ENCODE assay signal across 22 cellular contexts in the genomic region with DNA sequence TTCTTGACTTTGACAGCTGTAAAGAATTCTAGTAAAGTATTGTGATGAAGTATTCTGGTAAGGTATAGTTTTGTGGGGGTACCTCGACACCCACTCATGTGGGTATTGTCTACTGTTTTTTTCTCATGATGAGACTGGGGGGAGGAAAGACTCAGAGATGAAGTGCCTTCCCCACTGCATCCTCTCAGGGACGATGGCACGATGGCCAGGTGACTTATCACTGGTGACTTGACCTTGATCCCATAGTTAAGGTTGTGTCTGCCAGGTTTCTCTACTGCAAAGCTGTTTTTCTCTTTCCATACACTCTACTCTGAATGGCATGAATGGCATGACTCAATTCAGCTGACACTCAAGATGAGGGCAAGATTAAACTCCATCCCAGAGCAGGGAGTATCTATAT. TPM values are rescaled to one million over a fixed set of nuclear protein-coding genes. Genes with fewer than 3 reads are reported as not detected.
DNase-seq lines count a peak whose midpoint lies in the region; ATAC-seq, FAIRE-seq and TF ChIP-seq lines count a peak whose summit lies in the region.
"Had no signal": no experiment of that assay in that cellular context is flagged by ENCODE, and none has a peak within 500 bp of the region (broad histone marks: within the 10 kb centered on the region; RNA-seq: fewer than 3 reads in every experiment).

No MANE protein-coding gene starts in this region.

- FAIRE-seq in astrocyte (lab: Jason Lieb, UNC): no peak
- FAIRE-seq: G401.6, GM12892 had no signal

- H3K9me3 ChIP-seq in Caco-2 (no peaks in the 10 kb centered on the region), astrocyte (ENCODE audit: insufficient read depth, low read depth, low read length) (no peaks in the 10 kb centered on the region), osteoblast (ENCODE audit: low read depth, low read length) (no peaks in the 10 kb centered on the region)

- ATAC-seq in GM23338: no peak
- ATAC-seq in HG02938 (IDR thresholded peaks at IDR 0.05; ENCODE audit: unreplicated experiment): no peak
- ATAC-seq: Panc1, SK-N-SH treated with all-trans-retinoic acid at 6 μM for 48 hours had no signal

- POLR2A ChIA-PET in Caco-2 (lab: Charles Lee): no interaction called here

- H3K4me1 ChIP-seq in Caco-2: peaks cover 8% of the 10 kb centered on the region; the same call in 1 of the 2 replicates
- no peaks in the 10 kb centered on the region for H3K4me1 ChIP-seq in GM23338 (ENCODE audit: insufficient read depth)
- no peaks in the 10 kb centered on the region for H3K4me1 ChIP-seq in astrocyte (ENCODE audit: insufficient read depth, low read length)
- H3K4me1 ChIP-seq in osteoblast (ENCODE audit: insufficient read depth, low read length): peaks cover 12% of the 10 kb centered on the region

- no peak overlapping the region for H3K27ac ChIP-seq in GM23338 (ENCODE audit: low read depth)
- no peak overlapping the region for H3K27ac ChIP-seq in astrocyte (ENCODE audit: low read depth, low read length)
- H3K27ac ChIP-seq in osteoblast (ENCODE audit: low read depth, low read length): no peak overlapping the region
- H3K27ac ChIP-seq: GM23248 had no signal

- H3K4me3 ChIP-seq in Caco-2 (ENCODE audit: low read depth, low read length) (no peak overlapping the region), GM23338 (no peak overlapping the region), astrocyte (ENCODE audit: insufficient read depth, low read depth, low read length) (no peak overlapping the region), osteoblast (ENCODE audit: insufficient read depth, low read length) (no peak overlapping the region)

- H3K4me2 ChIP-seq in GM23338: no peak overlapping the region
- no peak overlapping the region for H3K4me2 ChIP-seq in astrocyte (ENCODE audit: low read length)
- no peak overlapping the region for H3K4me2 ChIP-seq in osteoblast (ENCODE audit: insufficient read depth, low read length)

- H3K27ac Mint-ChIP-seq in Caco-2 (ENCODE audit: unreplicated experiment): no peak overlapping the region
- no peak overlapping the region for H3K27ac Mint-ChIP-seq in GM23338
- H3K27ac Mint-ChIP-seq in astrocyte (ENCODE audit: unreplicated experiment): no peak overlapping the region
- H3K27ac Mint-ChIP-seq: CD4-positive, alpha-beta T cell had no signal

- intact Hi-C loops in Caco-2 (cut with micrococcal nuclease; ENCODE audit: unreplicated experiment): no loop called here

- H2AFZ ChIP-seq in GM23338: no peak overlapping the region
- H2AFZ ChIP-seq in astrocyte (ENCODE audit: low read depth, low read length): no peak overlapping the region
- peak overlapping the region; percentile 15 for H2AFZ ChIP-seq in osteoblast (ENCODE audit: low read length)

- no peaks in the 10 kb centered on the region; the same call in 1 of the 2 replicates for H3F3A ChIP-seq in GM23338 (replicated peaks; ENCODE audit: low read depth)

- CTCF ChIA-PET in Caco-2 (lab: Charles Lee): no interaction called here

- H3K36me3 ChIP-seq in Caco-2 (ENCODE audit: control insufficient read depth, insufficient read depth, low read length) (no peaks in the 10 kb centered on the region), GM23338 (ENCODE audit: insufficient read depth) (no peaks in the 10 kb centered on the region), astrocyte (ENCODE audit: insufficient read depth, low read length) (no peaks in the 10 kb centered on the region), osteoblast (ENCODE audit: insufficient read depth, low read length) (no peaks in the 10 kb centered on the region)

- peaks cover 14% of the 10 kb centered on the region for H3K4me1 Mint-ChIP-seq in Caco-2 (ENCODE audit: low read depth, unreplicated experiment)
- peaks cover 6% of the 10 kb centered on the region; the same call in 2 of the 3 replicates for H3K4me1 Mint-ChIP-seq in GM23338
- H3K4me1 Mint-ChIP-seq in astrocyte (ENCODE audit: low read depth, unreplicated experiment): peaks cover 7% of the 10 kb centered on the region

- H4K20me1 ChIP-seq in GM23338 (replicated peaks; ENCODE audit: insufficient read depth) (no peaks in the 10 kb centered on the region), astrocyte (ENCODE audit: insufficient read depth, low read length) (no peaks in the 10 kb centered on the region), osteoblast (ENCODE audit: insufficient read depth, low read length) (no peaks in the 10 kb centered on the region)

- no peak overlapping the region for H3K9ac ChIP-seq in astrocyte (ENCODE audit: low read length)
- H3K9ac ChIP-seq: GM23248 had no signal

- no peaks in the 10 kb centered on the region for H3K79me2 ChIP-seq in GM23338 (replicated peaks; ENCODE audit: insufficient read depth)
- no peaks in the 10 kb centered on the region for H3K79me2 ChIP-seq in astrocyte (ENCODE audit: insufficient read depth, low read length)
- no peaks in the 10 kb centered on the region for H3K79me2 ChIP-seq in osteoblast (ENCODE audit: insufficient read depth, low read length)

- H3K27me3 Mint-ChIP-seq in Caco-2 (ENCODE audit: insufficient read depth, unreplicated experiment): no peaks in the 10 kb centered on the region
- H3K27me3 Mint-ChIP-seq in GM23338 (ENCODE audit: insufficient read depth, low read depth, poor library complexity): peaks cover 13% of the 10 kb centered on the region
- no peaks in the 10 kb centered on the region for H3K27me3 Mint-ChIP-seq in astrocyte (ENCODE audit: low read depth, unreplicated experiment)

- peak overlapping the region; percentile 90 for H3K4me3 Mint-ChIP-seq in Caco-2 (ENCODE audit: unreplicated experiment)
- peak overlapping the region; percentile 53 for H3K4me3 Mint-ChIP-seq in GM23338
- H3K4me3 Mint-ChIP-seq in astrocyte (ENCODE audit: unreplicated experiment): peak overlapping the region; percentile 69
- H3K4me3 Mint-ChIP-seq: CD4-positive, alpha-beta T cell had no signal

- H3K9me2 ChIP-seq in GM23338 (ENCODE audit: insufficient read depth): no peaks in the 10 kb centered on the region

- H3K36me3 Mint-ChIP-seq in Caco-2 (ENCODE audit: insufficient read depth, unreplicated experiment) (no peaks in the 10 kb centered on the region), GM23338 (ENCODE audit: low read depth) (no peaks in the 10 kb centered on the region), astrocyte (ENCODE audit: low read depth, unreplicated experiment) (no peaks in the 10 kb centered on the region)

- TF ChIP-seq CTCF in Caco-2 (IDR thresholded peaks at IDR 0.05; ENCODE audit: insufficient read depth in 1 of 2, low read depth in 1 of 2, low read length in 1 of 2, severe bottlenecking in 1 of 2, unreplicated experiment in 1 of 2): no peak
- no peak for TF ChIP-seq CTCF in GM23338 (conservative IDR thresholded peaks at IDR 0.05; ENCODE audit: low read depth in 2 of 2)
- no peak for TF ChIP-seq CTCF in astrocyte (IDR thresholded peaks at IDR 0.05; ENCODE audit: insufficient read depth, low read depth, low read length)
- TF ChIP-seq CTCF in osteoblast (IDR thresholded peaks at IDR 0.05; ENCODE audit: extremely low read depth, low read depth, low read length): no peak

- DNase-seq in Caco-2 (no peak), GM23338 (ENCODE audit: low spot score) (no peak), astrocyte (ENCODE audit: low read depth) (no peak), osteoblast (ENCODE audit: insufficient read length, low spot score, missing footprints) (no peak), NCI-H748 (lab: John Stamatoyannopoulos, UW; ENCODE audit: unreplicated experiment) (no peak), ureter (ENCODE audit: low spot score) (no peak)
- DNase-seq: CD4-positive, alpha-beta T cell; GM23248; MM.1S; NCI-H1048; NCI-H1417 treated with DMSO at 0.1 percent for 48 hours; NCI-H187; NCI-H2107; NCI-H2227 treated with DMSO at 0.1 percent for 48 hours; NCI-H510A; NCI-H748 treated with DMSO at 0.1 percent for 48 hours; SIG-M5 had no signal

- no peaks in the 10 kb centered on the region for H3K9me3 Mint-ChIP-seq in Caco-2 (ENCODE audit: unreplicated experiment)
- no peaks in the 10 kb centered on the region for H3K9me3 Mint-ChIP-seq in GM23338
- H3K9me3 Mint-ChIP-seq in astrocyte (ENCODE audit: unreplicated experiment): no peaks in the 10 kb centered on the region
- H3K9me3 Mint-ChIP-seq: CD4-positive, alpha-beta T cell had no signal

- no peaks in the 10 kb centered on the region for H3K27me3 ChIP-seq in Caco-2 (replicated peaks; ENCODE audit: control insufficient read depth, insufficient read depth, low read length)
- H3K27me3 ChIP-seq in GM23338 (ENCODE audit: insufficient read depth): peaks cover 11% of the 10 kb centered on the region; the same call in 1 of the 2 replicates
- H3K27me3 ChIP-seq in astrocyte (ENCODE audit: insufficient read depth, low read length): no peaks in the 10 kb centered on the region
- no peaks in the 10 kb centered on the region for H3K27me3 ChIP-seq in osteoblast (ENCODE audit: insufficient read depth, low read length)

- BruUV-seq in Caco-2 (replicated peaks; lab: Mats Ljungman, UMichigan): no TSS peak

TF ChIP-seq in GM23338, 12 proteins besides CTCF, POLR2A, EP300 and RAD21 (continues in another document):
- TF ChIP-seq CREB1 (CRISPR knock-in tag; IDR thresholded peaks at IDR 0.05; ENCODE audit: low read depth) (no peak), POLR2AphosphoS5 (IDR thresholded peaks at IDR 0.05; ENCODE audit: low read depth) (no peak), ZNF331 (CRISPR knock-in tag; IDR thresholded peaks at IDR 0.05; ENCODE audit: low read depth) (no peak), ETS1 (IDR thresholded peaks at IDR 0.05) (no peak)

RNA-seq across cellular contexts. Expression of gene CCDC68, which starts 0.9 kb away (rescaled TPM):
- 6.9 and 7.6 TPM in 2 replicates for total RNA-seq in Caco-2 (2022)
- total RNA-seq in GM23338 (2014; rRNA removed; shearing (Covaris generic)): 1.2 and 1.6 TPM in 2 replicates
- polyA plus RNA-seq in GM23338 (2016; fragmentation: Nextera tagmentation; extraction: Ambion mirVana): 2.0 and 3.7 TPM in 2 replicates
- total RNA-seq in astrocyte: 2.2 and 2.4 TPM in 2 replicates
- 9.0 and 13.3 TPM in 2 replicates for total RNA-seq in osteoblast
- total RNA-seq in ureter: 16.5 TPM
- total RNA-seq: CD4-positive, alpha-beta T cell had no signal
